ENCODE assay signal across 22 cellular contexts in the genomic region with DNA sequence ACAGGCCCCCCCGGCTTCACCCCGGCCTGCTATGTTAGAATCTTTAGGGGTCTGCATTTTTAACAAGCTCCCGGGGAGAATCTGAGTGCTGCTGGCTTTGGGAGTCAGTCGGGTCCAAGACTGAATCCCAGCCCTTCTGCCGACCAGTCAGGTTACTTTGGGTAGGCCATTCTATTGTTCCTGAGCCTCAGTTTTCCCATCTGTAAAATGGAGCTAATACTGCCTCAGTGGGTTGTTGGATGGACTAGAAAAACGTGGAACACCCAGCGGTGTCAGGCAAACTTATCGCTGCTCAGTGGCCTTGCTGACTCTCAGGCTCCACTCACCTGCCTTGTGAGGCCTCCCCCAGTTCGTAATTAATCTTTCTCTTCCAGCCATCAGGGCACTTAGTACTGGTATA. TPM values are rescaled to one million over a fixed set of nuclear protein-coding genes. Genes with fewer than 3 reads are reported as not detected.
DNase-seq lines count a peak whose midpoint lies in the region; ATAC-seq, FAIRE-seq and TF ChIP-seq lines count a peak whose summit lies in the region.
"Had no signal": no experiment of that assay in that cellular context is flagged by ENCODE, and none has a peak within 500 bp of the region (broad histone marks: within the 10 kb centered on the region; RNA-seq: fewer than 3 reads in every experiment).

No MANE protein-coding gene starts in this region.

- H2AFZ ChIP-seq in HepG2 (ENCODE audit: low read length): no peak overlapping the region

- no TSS peak for BruUV-seq in HepG2 (replicated peaks; lab: Mats Ljungman, UMichigan)

- no peak overlapping the region for H3K4me2 ChIP-seq in HepG2 (ENCODE audit: low read depth, low read length)
- H3K4me2 ChIP-seq: A549 had no signal

- TF ChIP-seq CTCF in activated CD8-positive, alpha-beta T cell treated with anti-CD3 and anti-CD28 coated beads for 36 hours (IDR thresholded peaks at IDR 0.05): no peak
- TF ChIP-seq CTCF in HepG2 (CRISPR knock-in tag; IDR thresholded peaks at IDR 0.05) (no peak), right lobe of liver (IDR thresholded peaks at IDR 0.05) (no peak), progenitor cell of endocrine pancreas (IDR thresholded peaks at IDR 0.05; ENCODE audit: unreplicated experiment) (no peak)

- H3K9me3 ChIP-seq in HepG2 (ENCODE audit: low read length): no peaks in the 10 kb centered on the region
- no peaks in the 10 kb centered on the region for H3K9me3 ChIP-seq in right lobe of liver
- H3K9me3 ChIP-seq: A549, Caco-2 had no signal

- POLR2A ChIA-PET in activated CD8-positive, alpha-beta T cell treated with anti-CD3 and anti-CD28 coated beads, Interleukin-2, amount 10 ng/mL, durations not matched to agents 7 days and 5 days (lab: Charles Lee): no interaction called here
- POLR2A ChIA-PET in activated CD8-positive, alpha-beta T cell treated with anti-CD3 and anti-CD28 coated beads for 36 hours (lab: Charles Lee): interaction anchor here (0.9 kb wide), 1 partner anchor 180 kb away, joined by 3 read pairs; no protein-coding TSS in a partner anchor
- POLR2A ChIA-PET in HepG2 (lab: Yijun Ruan, JAX): no interaction called here

- intact Hi-C loops in activated CD8-positive, alpha-beta T cell treated with anti-CD3 and anti-CD28 coated beads for 36 hours (cut with micrococcal nuclease): no loop called here
- intact Hi-C loops in HepG2 (cut with micrococcal nuclease; ENCODE audit: unreplicated experiment) (no loop called here), right lobe of liver (cut with DNase I) (no loop called here)

- no peaks in the 10 kb centered on the region for H3K36me3 Mint-ChIP-seq in activated CD8-positive, alpha-beta T cell treated with anti-CD3 and anti-CD28 coated beads, Interleukin-2, amount 10 ng/mL, durations not matched to agents 7 days and 5 days (ENCODE audit: low read depth)
- no peaks in the 10 kb centered on the region for H3K36me3 Mint-ChIP-seq in activated CD8-positive, alpha-beta T cell treated with anti-CD3 and anti-CD28 coated beads for 36 hours (ENCODE audit: low read depth)
- H3K36me3 Mint-ChIP-seq in progenitor cell of endocrine pancreas (ENCODE audit: insufficient read depth): no peaks in the 10 kb centered on the region

- H3K27ac ChIP-seq in HepG2 (ENCODE audit: extremely low read length, insufficient read depth, low read length) (no peak overlapping the region), right lobe of liver (no peak overlapping the region)
- H3K27ac ChIP-seq: 22Rv1, A549, C4-2B had no signal

- in situ Hi-C loops in HepG2 (cut with HindIII; ENCODE audit: extremely low pct_ligation_motif_present, low pct_unique_long_range_greater_than_20kb): no loop called here

- no peaks in the 10 kb centered on the region for H3K79me2 ChIP-seq in HepG2 (ENCODE audit: insufficient read depth, low read length)

- TF ChIP-seq RAD21 in HepG2 (CRISPR knock-in tag; IDR thresholded peaks at IDR 0.05): no peak

- H3K36me3 ChIP-seq in HepG2 (replicated peaks in 1 of 2; ENCODE audit: control insufficient read depth in 1 of 2, insufficient read depth in 2 of 2, low read length in 2 of 2) (no peaks in the 10 kb centered on the region), right lobe of liver (no peaks in the 10 kb centered on the region)

- no peak overlapping the region for H3K4me3 Mint-ChIP-seq in activated CD8-positive, alpha-beta T cell treated with anti-CD3 and anti-CD28 coated beads, Interleukin-2, amount 10 ng/mL, durations not matched to agents 7 days and 5 days
- no peak overlapping the region for H3K4me3 Mint-ChIP-seq in activated CD8-positive, alpha-beta T cell treated with anti-CD3 and anti-CD28 coated beads for 36 hours
- H3K4me3 Mint-ChIP-seq in progenitor cell of endocrine pancreas (ENCODE audit: low read depth): no peak overlapping the region
- H3K4me3 Mint-ChIP-seq: CD4-positive, alpha-beta T cell; H9 had no signal

- no peaks in the 10 kb centered on the region for H4K20me1 ChIP-seq in HepG2 (ENCODE audit: insufficient read depth, low read length)

- DNase-seq in activated CD8-positive, alpha-beta T cell treated with anti-CD3 and anti-CD28 coated beads, Interleukin-2, amount 10 ng/mL, durations not matched to agents 7 days and 5 days: no peak
- DNase-seq in activated CD8-positive, alpha-beta T cell treated with anti-CD3 and anti-CD28 coated beads for 36 hours: no peak
- DNase-seq in HepG2 (ENCODE audit: low spot score) (no peak), right lobe of liver (no peak), progenitor cell of endocrine pancreas (ENCODE audit: low spot score, unreplicated experiment) (no peak), NCI-H345 (lab: John Stamatoyannopoulos, UW) (no peak)
- DNase-seq: AML-193, Caco-2, DMS79, GDM1, GOT3, H9 had no signal

- H3K9me3 Mint-ChIP-seq in activated CD8-positive, alpha-beta T cell treated with anti-CD3 and anti-CD28 coated beads, Interleukin-2, amount 10 ng/mL, durations not matched to agents 7 days and 5 days (ENCODE audit: insufficient read depth): no peaks in the 10 kb centered on the region
- H3K9me3 Mint-ChIP-seq in activated CD8-positive, alpha-beta T cell treated with anti-CD3 and anti-CD28 coated beads for 36 hours: no peaks in the 10 kb centered on the region
- H3K9me3 Mint-ChIP-seq in progenitor cell of endocrine pancreas (ENCODE audit: low read depth): no peaks in the 10 kb centered on the region
- H3K9me3 Mint-ChIP-seq: CD4-positive, alpha-beta T cell; H9 had no signal

- 24% methylated on average over 8 of the region's 9 CpGs for WGBS in HepG2 (ENCODE audit: low lambda C conversion rate)
- WGBS in right lobe of liver (ENCODE audit: insufficient coverage, low coverage, low lambda C conversion rate, missing lambda C conversion rate): 100% methylated on average over 2 of the region's 9 CpGs

- H3K4me3 ChIP-seq in HepG2 (replicated peaks in 1 of 3; ENCODE audit: insufficient read depth in 1 of 3, low read depth in 2 of 3, low read length in 3 of 3): no peak overlapping the region
- H3K4me3 ChIP-seq in right lobe of liver: no peak overlapping the region
- H3K4me3 ChIP-seq: A549 had no signal

- H3K9ac ChIP-seq in HepG2 (ENCODE audit: insufficient read depth, low read depth, low read length): no peak overlapping the region

- TF ChIP-seq EP300 in HepG2 (IDR thresholded peaks at IDR 0.05; ENCODE audit: low read depth in 2 of 2, low read length in 2 of 2) (no peak), HepG2 (CRISPR knock-in tag; IDR thresholded peaks at IDR 0.05; ENCODE audit: borderline replicate concordance) (no peak)

- TF ChIP-seq POLR2A in HepG2 (IDR thresholded peaks at IDR 0.05; ENCODE audit: insufficient read depth in 1 of 2, low read depth in 2 of 2, low read length in 2 of 2) (no peak), right lobe of liver (IDR thresholded peaks at IDR 0.05) (no peak)

- H3K4me1 ChIP-seq in HepG2 (ENCODE audit: insufficient read depth, low read length) (no peaks in the 10 kb centered on the region; the same call in 1 of the 2 replicates), right lobe of liver (no peaks in the 10 kb centered on the region)
- H3K4me1 ChIP-seq: A549 had no signal

- H3K27me3 Mint-ChIP-seq in activated CD8-positive, alpha-beta T cell treated with anti-CD3 and anti-CD28 coated beads, Interleukin-2, amount 10 ng/mL, durations not matched to agents 7 days and 5 days (ENCODE audit: low read depth): peaks cover 7% of the 10 kb centered on the region
- no peaks in the 10 kb centered on the region for H3K27me3 Mint-ChIP-seq in activated CD8-positive, alpha-beta T cell treated with anti-CD3 and anti-CD28 coated beads for 36 hours
- H3K27me3 Mint-ChIP-seq in progenitor cell of endocrine pancreas: peaks cover 6% of the 10 kb centered on the region
- H3K27me3 Mint-ChIP-seq: CD4-positive, alpha-beta T cell had no signal

- no peak for FAIRE-seq in HepG2 (lab: Jason Lieb, UNC)
- FAIRE-seq: A549, D721Med, GM12892, GM18507 had no signal

- H3K27me3 ChIP-seq in HepG2 (ENCODE audit: control insufficient read depth in 1 of 2, insufficient read depth in 2 of 2, low read length in 2 of 2) (peaks cover 1 to 61% of the 10 kb centered on the region in 2 experiments; a peak in 4 of 5 replicates), right lobe of liver (no peaks in the 10 kb centered on the region)

- peak overlapping the region; percentile 5 for H3K27ac Mint-ChIP-seq in activated CD8-positive, alpha-beta T cell treated with anti-CD3 and anti-CD28 coated beads, Interleukin-2, amount 10 ng/mL, durations not matched to agents 7 days and 5 days
- no peak overlapping the region for H3K27ac Mint-ChIP-seq in activated CD8-positive, alpha-beta T cell treated with anti-CD3 and anti-CD28 coated beads for 36 hours
- H3K27ac Mint-ChIP-seq in progenitor cell of endocrine pancreas: peak overlapping the region; percentile 69
- H3K27ac Mint-ChIP-seq: CD4-positive, alpha-beta T cell; H9 had no signal

- ATAC-seq in activated CD8-positive, alpha-beta T cell treated with anti-CD3 and anti-CD28 coated beads, Interleukin-2, amount 10 ng/mL, durations not matched to agents 7 days and 5 days: no peak
- ATAC-seq in activated CD8-positive, alpha-beta T cell treated with anti-CD3 and anti-CD28 coated beads for 36 hours: no peak
- no peak for ATAC-seq in HepG2
- no peak for ATAC-seq in right lobe of liver
- ATAC-seq in GM19452 (IDR thresholded peaks at IDR 0.05; ENCODE audit: unreplicated experiment): no peak
- ATAC-seq: A549 had no signal

- CTCF ChIA-PET in activated CD8-positive, alpha-beta T cell treated with anti-CD3 and anti-CD28 coated beads, Interleukin-2, amount 10 ng/mL, durations not matched to agents 7 days and 5 days (lab: Charles Lee): no interaction called here
- CTCF ChIA-PET in activated CD8-positive, alpha-beta T cell treated with anti-CD3 and anti-CD28 coated beads for 36 hours (lab: Charles Lee): interaction anchor here (0.8 to 1.6 kb wide), 3 partner anchors 14 to 312 kb away, joined by 3 to 7 read pairs (median 3); no protein-coding TSS in a partner anchor
- CTCF ChIA-PET in HepG2 (lab: Yijun Ruan, JAX; ENCODE audit: low intra/inter-chr PET ratio, low total read pairs): no interaction called here

- no peaks in the 10 kb centered on the region for H3K4me1 Mint-ChIP-seq in activated CD8-positive, alpha-beta T cell treated with anti-CD3 and anti-CD28 coated beads, Interleukin-2, amount 10 ng/mL, durations not matched to agents 7 days and 5 days (ENCODE audit: low read depth)
- no peaks in the 10 kb centered on the region for H3K4me1 Mint-ChIP-seq in activated CD8-positive, alpha-beta T cell treated with anti-CD3 and anti-CD28 coated beads for 36 hours (ENCODE audit: low read depth)
- H3K4me1 Mint-ChIP-seq in progenitor cell of endocrine pancreas (ENCODE audit: low read depth): no peaks in the 10 kb centered on the region

RNA-seq across cellular contexts. Expression of gene TBATA, which starts 11.7 kb away (rescaled TPM):
- not detected for total RNA-seq in activated CD8-positive, alpha-beta T cell treated with anti-CD3 and anti-CD28 coated beads, Interleukin-2, amount 10 ng/mL, durations not matched to agents 7 days and 5 days
- not detected for total RNA-seq in activated CD8-positive, alpha-beta T cell treated with anti-CD3 and anti-CD28 coated beads for 36 hours
- total RNA-seq in HepG2 (2016; rRNA removed; fragmentation: Illumina TruSeq; extraction: Trizol): not detected in 2 replicates
- not detected in 2 replicates for total RNA-seq in HepG2 (2016; cell fraction: cytosol; rRNA removed; fragmentation: Illumina TruSeq; extraction: Trizol; ENCODE audit: low read depth)
- total RNA-seq in HepG2 (2016; cell fraction: insoluble cytoplasmic fraction; rRNA removed; fragmentation: Illumina TruSeq; extraction: Trizol): not detected in 2 replicates
- not detected in 2 replicates for total RNA-seq in HepG2 (2016; cell fraction: membrane; rRNA removed; fragmentation: Illumina TruSeq; extraction: Trizol)
- not detected in 2 replicates for total RNA-seq in HepG2 (2016; cell fraction: nucleus; rRNA removed; fragmentation: Illumina TruSeq; extraction: Trizol)
- polyA plus RNA-seq in HepG2 (2011; rRNA removed): not detected in 2 replicates
- polyA plus RNA-seq in HepG2 (2011; cell fraction: cytosol; rRNA removed): not detected in 2 replicates
- not detected in 2 replicates for polyA plus RNA-seq in HepG2 (2011; cell fraction: nucleus; rRNA removed)
- not detected in 2 replicates for polyA plus RNA-seq in HepG2 (2012)
- polyA plus RNA-seq in HepG2 (2016; cell fraction: cytosol; fragmentation: Illumina TruSeq; extraction: Trizol; ENCODE audit: low read depth): not detected in 2 replicates
- polyA plus RNA-seq in HepG2 (2016; cell fraction: insoluble cytoplasmic fraction; fragmentation: Illumina TruSeq; extraction: Trizol; ENCODE audit: low read depth): not detected in 2 replicates
- polyA plus RNA-seq in HepG2 (2016; cell fraction: membrane; fragmentation: Illumina TruSeq; extraction: Trizol; ENCODE audit: low read depth): not detected in 2 replicates
- not detected in 2 replicates for polyA plus RNA-seq in HepG2 (2016; cell fraction: nucleus; fragmentation: Illumina TruSeq; extraction: Trizol; ENCODE audit: insufficient read depth, low read depth)
- polyA minus RNA-seq in HepG2 (2011; rRNA and poly(A)+ RNA removed; ENCODE audit: low replicate concordance): not detected in 2 replicates
- polyA minus RNA-seq in HepG2 (2011; cell fraction: cytosol; rRNA and poly(A)+ RNA removed): not detected in 2 replicates
- not detected in 2 replicates for polyA minus RNA-seq in HepG2 (2011; cell fraction: nucleus; rRNA and poly(A)+ RNA removed)
- not detected for total RNA-seq in right lobe of liver
- total RNA-seq in progenitor cell of endocrine pancreas: not detected in 2 replicates
- total RNA-seq: Caco-2; CD4-positive, alpha-beta T cell; Daoy; H9 had no signal
- polyA plus RNA-seq: A549, BJ had no signal

RNA-seq across cellular contexts. Expression of gene SGPL1, which starts 42.3 kb away (rescaled TPM):
- 10 to 100 TPM; 22.2 to 28.0 TPM for total RNA-seq in activated CD8-positive, alpha-beta T cell treated with anti-CD3 and anti-CD28 coated beads, Interleukin-2, amount 10 ng/mL, durations not matched to agents 7 days and 5 days
- total RNA-seq in activated CD8-positive, alpha-beta T cell treated with anti-CD3 and anti-CD28 coated beads for 36 hours: 10 to 100 TPM; 13.7 to 16.6 TPM
- 19.0 and 25.0 TPM in 2 replicates for total RNA-seq in HepG2 (2016; rRNA removed; fragmentation: Illumina TruSeq; extraction: Trizol)
- 12.3 and 14.8 TPM in 2 replicates for total RNA-seq in HepG2 (2016; cell fraction: cytosol; rRNA removed; fragmentation: Illumina TruSeq; extraction: Trizol; ENCODE audit: low read depth)
- total RNA-seq in HepG2 (2016; cell fraction: insoluble cytoplasmic fraction; rRNA removed; fragmentation: Illumina TruSeq; extraction: Trizol): 14.5 and 23.0 TPM in 2 replicates
- 15.7 and 16.0 TPM in 2 replicates for total RNA-seq in HepG2 (2016; cell fraction: membrane; rRNA removed; fragmentation: Illumina TruSeq; extraction: Trizol)
- total RNA-seq in HepG2 (2016; cell fraction: nucleus; rRNA removed; fragmentation: Illumina TruSeq; extraction: Trizol): 26.9 and 32.2 TPM in 2 replicates
- 15.7 and 17.6 TPM in 2 replicates for polyA plus RNA-seq in HepG2 (2011; rRNA removed)
- 9.8 and 13.8 TPM in 2 replicates for polyA plus RNA-seq in HepG2 (2011; cell fraction: cytosol; rRNA removed)
- polyA plus RNA-seq in HepG2 (2011; cell fraction: nucleus; rRNA removed): 13.8 and 17.5 TPM in 2 replicates
- 11.1 and 12.6 TPM in 2 replicates for polyA plus RNA-seq in HepG2 (2012)
- 2.8 and 3.4 TPM in 2 replicates for polyA plus RNA-seq in HepG2 (2016; cell fraction: cytosol; fragmentation: Illumina TruSeq; extraction: Trizol; ENCODE audit: low read depth)
- polyA plus RNA-seq in HepG2 (2016; cell fraction: insoluble cytoplasmic fraction; fragmentation: Illumina TruSeq; extraction: Trizol; ENCODE audit: low read depth): 10.4 TPM in 2 replicates
- 5.2 and 6.0 TPM in 2 replicates for polyA plus RNA-seq in HepG2 (2016; cell fraction: membrane; fragmentation: Illumina TruSeq; extraction: Trizol; ENCODE audit: low read depth)
- 32.2 and 33.8 TPM in 2 replicates for polyA plus RNA-seq in HepG2 (2016; cell fraction: nucleus; fragmentation: Illumina TruSeq; extraction: Trizol; ENCODE audit: insufficient read depth, low read depth)
- polyA minus RNA-seq in HepG2 (2011; rRNA and poly(A)+ RNA removed; ENCODE audit: low replicate concordance): 32.9 and 47.1 TPM in 2 replicates
- 17.3 and 21.5 TPM in 2 replicates for polyA minus RNA-seq in HepG2 (2011; cell fraction: cytosol; rRNA and poly(A)+ RNA removed)
- polyA minus RNA-seq in HepG2 (2011; cell fraction: nucleus; rRNA and poly(A)+ RNA removed): 37.6 and 39.2 TPM in 2 replicates
- total RNA-seq in right lobe of liver: 10 to 100 TPM; 33.2 to 50.1 (median 38.0) TPM
- 82.1 and 93.6 TPM in 2 replicates for total RNA-seq in progenitor cell of endocrine pancreas
